Comparison of ENCODE assay signal across 18 cellular contexts in the genomic region with DNA sequence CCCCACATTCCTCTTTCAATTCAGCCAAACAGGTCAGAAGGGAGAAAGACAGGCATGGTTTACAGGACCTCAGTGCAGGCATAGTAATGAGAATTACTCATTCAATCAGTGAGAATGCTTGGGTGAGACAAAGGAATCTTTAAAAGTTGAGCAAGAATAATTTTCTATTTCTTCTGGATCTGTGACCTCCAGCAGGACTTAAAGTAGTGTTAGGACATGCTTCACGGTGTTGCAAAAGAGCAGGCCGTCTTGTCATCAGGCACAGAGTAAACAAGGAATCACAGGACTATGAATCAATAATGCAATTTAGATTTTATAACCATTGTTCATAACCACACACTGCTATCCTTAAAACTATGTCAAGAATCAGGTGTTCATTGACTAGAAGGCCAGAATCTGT.
DNase-seq lines count a peak whose midpoint lies in the region; ATAC-seq, FAIRE-seq and TF ChIP-seq lines count a peak whose summit lies in the region.
"Had no signal": no experiment of that assay in that cellular context is flagged by ENCODE, and none has a peak within 500 bp of the region (broad histone marks: within the 10 kb centered on the region; RNA-seq: fewer than 3 reads in every experiment).

No MANE protein-coding gene starts in this region.

- TF ChIP-seq CTCF in RWPE2 (IDR thresholded peaks at IDR 0.05; ENCODE audit: poor library complexity, severe bottlenecking) (no peak), foreskin keratinocyte (conservative IDR thresholded peaks at IDR 0.05) (no peak)

- H3K27me3 ChIP-seq in RWPE2 (ENCODE audit: insufficient read depth, poor library complexity, severe bottlenecking) (no peaks in the 10 kb centered on the region), foreskin keratinocyte (no peaks in the 10 kb centered on the region), small intestine (ENCODE audit: control insufficient read depth in 2 of 2, insufficient read depth in 2 of 2, low read length in 2 of 2) (no peaks in the 10 kb centered on the region)
- H3K27me3 ChIP-seq: cardiac muscle cell, vagina had no signal

- no peaks in the 10 kb centered on the region for H3K9me3 ChIP-seq in RWPE2 (ENCODE audit: severe bottlenecking)
- H3K9me3 ChIP-seq in small intestine (ENCODE audit: control insufficient read depth, low read depth), result no peaks in the 10 kb centered on the region
- H3K9me3 ChIP-seq: vagina had no signal

- peak overlapping the region; percentile 73 for H3K27ac ChIP-seq in RWPE2 (ENCODE audit: poor library complexity, severe bottlenecking)
- no peak overlapping the region for H3K27ac ChIP-seq in foreskin keratinocyte
- H3K27ac ChIP-seq in small intestine (ENCODE audit: low read depth in 1 of 2, low read length in 1 of 2), result no peak overlapping the region
- H3K27ac ChIP-seq: cardiac muscle cell, vagina had no signal

- peaks cover 0 to 4% (median 0%) of the 10 kb centered on the region in 5 donors for H3K27me3 Mint-ChIP-seq in naive thymus-derived CD8-positive, alpha-beta T cell
- H3K27me3 Mint-ChIP-seq: CD4-positive, alpha-beta memory T cell; stimulated activated naive CD8-positive, alpha-beta T cell treated with anti-CD3 and anti-CD28 coated beads, Interleukin-15, amount 100 ng/mL, for 72 hours had no signal

- POLR2A ChIA-PET in naive thymus-derived CD8-positive, alpha-beta T cell (lab: Charles Lee), result no interaction called here

- WGBS in small intestine, 3 donors, result 15 to 37% (median 25%) methylated on average over 2 of the region's 2 CpGs

- no peaks in the 10 kb centered on the region for H3K4me1 Mint-ChIP-seq in naive thymus-derived CD8-positive, alpha-beta T cell
- H3K4me1 Mint-ChIP-seq: CD4-positive, alpha-beta memory T cell; stimulated activated naive CD8-positive, alpha-beta T cell treated with anti-CD3 and anti-CD28 coated beads, Interleukin-15, amount 100 ng/mL, for 72 hours had no signal

- peaks cover 14% of the 10 kb centered on the region for H3K4me1 ChIP-seq in RWPE2 (ENCODE audit: insufficient read depth, poor library complexity, severe bottlenecking)
- H3K4me1 ChIP-seq in foreskin keratinocyte, result no peaks in the 10 kb centered on the region
- no peaks in the 10 kb centered on the region for H3K4me1 ChIP-seq in small intestine (ENCODE audit: control insufficient read depth in 2 of 2, insufficient read depth in 1 of 2, low read depth in 1 of 2, low read length in 1 of 2)
- H3K4me1 ChIP-seq: vagina had no signal

- H3K4me3 Mint-ChIP-seq in naive thymus-derived CD8-positive, alpha-beta T cell, result no peak overlapping the region
- H3K4me3 Mint-ChIP-seq: activated naive CD4-positive, alpha-beta T cell treated with anti-CD3 and anti-CD28 coated beads for 36 hours; CD4-positive, alpha-beta memory T cell; stimulated activated naive CD8-positive, alpha-beta T cell treated with anti-CD3 and anti-CD28 coated beads, Interleukin-15, amount 100 ng/mL, for 72 hours had no signal

- H3K36me3 ChIP-seq in RWPE2 (ENCODE audit: low read depth) (no peaks in the 10 kb centered on the region), small intestine (ENCODE audit: control insufficient read depth in 2 of 2, insufficient read depth in 2 of 2, low read length in 2 of 2) (no peaks in the 10 kb centered on the region)
- H3K36me3 ChIP-seq: cardiac muscle cell, vagina had no signal

- DNase-seq in GM03348 (ENCODE audit: low spot score) (peak; percentile 11), RWPE2 (ENCODE audit: low spot score) (peak; percentile 46), foreskin keratinocyte (peak; percentile 73 to 85), small intestine (peak; percentile 65)
- no peak for DNase-seq in naive thymus-derived CD8-positive, alpha-beta T cell
- no peak for DNase-seq in stimulated activated CD4-positive, alpha-beta T cell treated with anti-CD3 and anti-CD28 coated beads, Interleukin-4, amount 100 ng/mL, for 24 hours
- DNase-seq: activated CD4-positive, CD25-positive, alpha-beta regulatory T cell treated with anti-CD3 and anti-CD28 coated beads, Interleukin-2, amount 50 U/mL, for 72 hours; activated CD8-positive, alpha-beta memory T cell treated with anti-CD3 and anti-CD28 coated beads, Interleukin-2, amount 50 U/mL, for 48 hours; activated naive CD4-positive, alpha-beta T cell treated with anti-CD3 and anti-CD28 coated beads for 36 hours; CD4-positive, alpha-beta memory T cell; effector CD8-positive, alpha-beta T cell; MV-4-11; NCI-H774; stimulated activated naive CD8-positive, alpha-beta T cell treated with anti-CD3 and anti-CD28 coated beads, Interleukin-15, amount 100 ng/mL, for 72 hours had no signal

- no peak overlapping the region for H3K4me3 ChIP-seq in RWPE2 (ENCODE audit: severe bottlenecking)
- H3K4me3 ChIP-seq in small intestine (ENCODE audit: low read depth in 1 of 2, low read length in 2 of 2), result no peak overlapping the region
- H3K4me3 ChIP-seq: cardiac muscle cell, vagina had no signal

- no peak overlapping the region for H3K27ac Mint-ChIP-seq in naive thymus-derived CD8-positive, alpha-beta T cell
- H3K27ac Mint-ChIP-seq: activated naive CD4-positive, alpha-beta T cell treated with anti-CD3 and anti-CD28 coated beads for 36 hours; CD4-positive, alpha-beta memory T cell; stimulated activated naive CD8-positive, alpha-beta T cell treated with anti-CD3 and anti-CD28 coated beads, Interleukin-15, amount 100 ng/mL, for 72 hours had no signal

- peaks cover 0 to 15% (median 2%) of the 10 kb centered on the region in 9 donors for H3K9me3 Mint-ChIP-seq in naive thymus-derived CD8-positive, alpha-beta T cell
- H3K9me3 Mint-ChIP-seq: activated naive CD4-positive, alpha-beta T cell treated with anti-CD3 and anti-CD28 coated beads for 36 hours had no signal

- ATAC-seq in RWPE2 (ENCODE audit: low read depth) (peak; percentile 96), foreskin keratinocyte (peak; percentile 81), GM18502 (IDR thresholded peaks at IDR 0.05; ENCODE audit: poor library complexity, unreplicated experiment) (no peak)
- no peak for ATAC-seq in naive thymus-derived CD8-positive, alpha-beta T cell
- ATAC-seq: stimulated activated naive CD8-positive, alpha-beta T cell treated with anti-CD3 and anti-CD28 coated beads, Interleukin-15, amount 100 ng/mL, for 72 hours had no signal

- FAIRE-seq in small intestine (lab: Jason Lieb, UNC), result peak; percentile 89
- FAIRE-seq: G401.6 had no signal

- peaks cover 0 to 2% (median 0%) of the 10 kb centered on the region in 3 donors for H3K36me3 Mint-ChIP-seq in naive thymus-derived CD8-positive, alpha-beta T cell
- H3K36me3 Mint-ChIP-seq: CD4-positive, alpha-beta memory T cell had no signal

Comparison
In these comparisons a context has a peak if more than half of its experiments do, and no peak if none do; other contexts are left out.
1. DNase-seq: peak in GM03348 (single experiment), RWPE2 (single experiment), foreskin keratinocyte (2 of 2) and small intestine (single experiment); none in naive thymus-derived CD8-positive, alpha-beta T cell (0 of 10) and stimulated activated CD4-positive, alpha-beta T cell treated with anti-CD3 and anti-CD28 coated beads, Interleukin-4, amount 100 ng/mL, for 24 hours (single experiment).
2. ATAC-seq: peak in RWPE2 (single experiment) and foreskin keratinocyte (single experiment); none in GM18502 (single experiment) and naive thymus-derived CD8-positive, alpha-beta T cell (0 of 2).